ENCODE assay signal across 1 cellular context in the genomic region with DNA sequence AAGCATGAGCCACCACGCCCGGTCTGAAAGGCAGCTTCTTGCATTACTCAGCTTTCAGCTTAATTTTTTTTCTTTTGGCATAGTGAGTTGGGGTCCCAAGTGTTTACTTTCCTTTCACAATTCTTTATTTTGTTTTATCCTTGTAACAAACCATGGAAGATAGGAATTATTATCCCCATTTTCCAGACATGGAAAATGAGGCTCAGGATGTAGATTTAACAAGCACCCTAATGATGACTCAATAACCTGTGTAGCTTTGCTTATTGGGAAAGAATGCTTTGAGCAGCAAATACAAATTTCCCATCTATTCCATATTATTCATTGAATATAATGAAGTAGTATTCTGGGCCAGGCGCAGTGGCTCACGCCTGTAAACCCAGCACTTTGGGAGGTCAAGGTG.
TF ChIP-seq lines count a peak whose summit lies in the region.

No MANE protein-coding gene starts in this region.

TF ChIP-seq in HepG2, 621 proteins besides CTCF, POLR2A, EP300 and RAD21:
- TF ChIP-seq RXRA (CRISPR knock-in tag; IDR thresholded peaks at IDR 0.05) = no peak
- 0 out of 2 replicates have a peak, but pooled peaks have one; percentile 52 for TF ChIP-seq KDM1A (CRISPR knock-in tag; IDR thresholded peaks at IDR 0.05)
- TF ChIP-seq ZNF629 (CRISPR knock-in tag; conservative IDR thresholded peaks at IDR 0.05) = peak; percentile 73
